In genomic region chr3:134143828-134144390, GRCh38 we compare ENCODE assay signal across 31 cellular contexts.
DNase-seq lines count a peak whose midpoint lies in the region; ATAC-seq and TF ChIP-seq lines count a peak whose summit lies in the region.
"Had no signal": no experiment of that assay in that cellular context is flagged by ENCODE, and none has a peak within 500 bp of the region (broad histone marks: within the 10 kb centered on the region; RNA-seq: fewer than 3 reads in every experiment).

No MANE protein-coding gene starts in this region.

- H3K4ac ChIP-seq in IMR-90 (ENCODE audit: low read depth, low read length): no peak overlapping the region; the same call in 1 of the 2 replicates

- 0 out of 2 replicates have a peak, but pooled peaks cover 1% of the 10 kb centered on the region for H3K4me1 ChIP-seq in IMR-90 (ENCODE audit: control insufficient read depth, insufficient read depth, low read length)
- no peaks in the 10 kb centered on the region for H3K4me1 ChIP-seq in parathyroid adenoma
- H3K4me1 ChIP-seq: HAP-1, right lobe of liver had no signal

- ATAC-seq in IMR-90 (ENCODE audit: low read depth) (peak; percentile 24; the same call in 1 of the 2 replicates), GM21619 (IDR thresholded peaks at IDR 0.05; ENCODE audit: unreplicated experiment) (no peak)
- ATAC-seq in naive thymus-derived CD8-positive, alpha-beta T cell: no peak
- ATAC-seq: activated T-helper 17 cell treated with anti-CD3 and anti-CD28 coated beads, Interleukin-2, amount 50 U/mL, for 72 hours; stimulated activated memory B cell treated with anti-CD40 and anti-IgM and Interleukin-4, amounts not matched to agents 10 μg/mL and 1 μg/mL and 100 μg/mL, for 72 hours had no signal

- H3K27me3 ChIP-seq in IMR-90 (ENCODE audit: control insufficient read depth, insufficient read depth, low read length) (no peaks in the 10 kb centered on the region), parathyroid adenoma (ENCODE audit: control insufficient read depth, insufficient read depth, low read length) (no peaks in the 10 kb centered on the region)
- H3K27me3 ChIP-seq: brain microvascular endothelial cell, neural progenitor cell, right lobe of liver had no signal

- no peak for TF ChIP-seq POLR2A in IMR-90 (IDR thresholded peaks at IDR 0.05; ENCODE audit: low read depth, low read length)

- H3K27ac ChIP-seq in IMR-90 (ENCODE audit: insufficient read depth, low read length) (no peak overlapping the region), parathyroid adenoma (peak overlapping the region; percentile 40)
- H3K27ac ChIP-seq: 22Rv1, brain microvascular endothelial cell, neural progenitor cell, right lobe of liver had no signal

- no peak overlapping the region for H3K4me2 ChIP-seq in IMR-90 (ENCODE audit: low read depth, low read length)
- no peak overlapping the region for H3K4me2 ChIP-seq in parathyroid adenoma (ENCODE audit: low read length)
- H3K4me2 ChIP-seq: neural progenitor cell had no signal

- DNase-seq in DMS 273 (lab: John Stamatoyannopoulos, UW; ENCODE audit: unreplicated experiment) (peak; percentile 36), DMS 273 treated with DMSO at 0.1 percent for 48 hours (lab: John Stamatoyannopoulos, UW) (no peak), IMR-90 (no peak), dermis microvascular lymphatic vessel endothelial cell (ENCODE audit: low read depth in 2 of 2) (peak; percentile 38 to 65), 8988T (no peak)
- no peak for DNase-seq in naive thymus-derived CD8-positive, alpha-beta T cell
- DNase-seq: activated CD4-positive, alpha-beta memory T cell treated with anti-CD3 and anti-CD28 coated beads, Interleukin-2, amount 10 ng/mL, durations not matched to agents 7 days and 5 days; activated CD4-positive, CD25-positive, alpha-beta regulatory T cell treated with anti-CD3 and anti-CD28 coated beads, Interleukin-2, amount 50 U/mL, for 72 hours; activated CD8-positive, alpha-beta memory T cell treated with anti-CD3 and anti-CD28 coated beads, Interleukin-2, amount 50 U/mL, for 48 hours; activated naive CD4-positive, alpha-beta T cell treated with anti-CD3 and anti-CD28 coated beads, Interleukin-2, amount 50 U/mL, for 16 hours; amniotic stem cell; brain microvascular endothelial cell; CD4-positive, alpha-beta T cell; effector CD8-positive, alpha-beta T cell; erythroblast; foreskin fibroblast; kidney glomerular epithelial cell; NCI-H1105 treated with DMSO at 0.1 percent for 48 hours; NCI-H2081 treated with DMSO at 0.1 percent for 48 hours; NCI-H526 treated with DMSO at 0.1 percent for 48 hours; posterior cingulate gyrus; right lobe of liver; stimulated activated CD4-positive, alpha-beta T cell treated with anti-CD3 and anti-CD28 coated beads, Interleukin-4, amount 100 ng/mL, for 4 hours; substantia nigra had no signal

- H4K20me1 ChIP-seq in IMR-90 (ENCODE audit: insufficient read depth, low read length): no peaks in the 10 kb centered on the region

- H4K91ac ChIP-seq in IMR-90 (ENCODE audit: insufficient read depth, low read depth, low read length): no peak overlapping the region

- H3K4me3 ChIP-seq in IMR-90 (ENCODE audit: insufficient read depth, low read depth, low read length): no peak overlapping the region
- H3K4me3 ChIP-seq in parathyroid adenoma (ENCODE audit: low read depth, low read length): no peak overlapping the region
- H3K4me3 ChIP-seq: HAP-1, neural progenitor cell, right lobe of liver had no signal

- WGBS in IMR-90 (ENCODE audit: extremely low coverage in 2 of 2, insufficient read length in 1 of 2), 2 experiments: no CpG with 5 or more reads among the region's 6 CpGs

- dilution Hi-C loops in IMR-90 (cut with HindIII; ENCODE audit: low sequenced_read_pairs, unreplicated experiment): no loop called here

- no peak overlapping the region for H3K27ac Mint-ChIP-seq in naive thymus-derived CD8-positive, alpha-beta T cell
- H3K27ac Mint-ChIP-seq: activated CD4-positive, alpha-beta memory T cell treated with anti-CD3 and anti-CD28 coated beads, Interleukin-2, amount 10 ng/mL, durations not matched to agents 7 days and 5 days; CD4-positive, alpha-beta T cell; neural progenitor cell; stimulated activated memory B cell treated with anti-CD40 and anti-IgM and Interleukin-4, amounts not matched to agents 10 μg/mL and 1 μg/mL and 100 μg/mL, for 72 hours had no signal

- H3K18ac ChIP-seq in IMR-90 (ENCODE audit: low read depth, low read length): no peak overlapping the region

- no peak overlapping the region for H2BK15ac ChIP-seq in IMR-90 (ENCODE audit: low read depth, low read length)

- H3K9ac ChIP-seq in IMR-90 (ENCODE audit: low read depth, low read length) (no peak overlapping the region), parathyroid adenoma (no peak overlapping the region)
- H3K9ac ChIP-seq: neural progenitor cell had no signal

- no peak overlapping the region for H2AK9ac ChIP-seq in IMR-90 (replicated peaks; ENCODE audit: low read depth, low read length, poor library complexity)

- H2AFZ ChIP-seq in IMR-90 (replicated peaks; ENCODE audit: low read length, poor library complexity): no peak overlapping the region
- H2AFZ ChIP-seq in parathyroid adenoma: no peak overlapping the region
- H2AFZ ChIP-seq: neural progenitor cell had no signal

- no peaks in the 10 kb centered on the region; a peak in 1 of 4 replicates for H3K79me1 ChIP-seq in IMR-90 (ENCODE audit: low read depth in 1 of 2, low read length in 2 of 2)

- in situ Hi-C loops in IMR-90 (cut with MboI; ENCODE audit: low sequenced_read_pairs): no loop called here

- TF ChIP-seq RAD21 in IMR-90 (IDR thresholded peaks at IDR 0.05; ENCODE audit: low read length): no peak

- peaks cover 2 to 19% (median 10%) of the 10 kb centered on the region in 9 donors for H3K9me3 Mint-ChIP-seq in naive thymus-derived CD8-positive, alpha-beta T cell

- BruUV-seq in IMR-90 (replicated peaks; lab: Mats Ljungman, UMichigan): no TSS peak

- no peak for TF ChIP-seq CTCF in IMR-90 (conservative IDR thresholded peaks at IDR 0.05; ENCODE audit: low read depth, low read length)
- no peak for TF ChIP-seq CTCF in parathyroid adenoma (IDR thresholded peaks at IDR 0.05)

- H3K9me1 ChIP-seq in IMR-90 (ENCODE audit: insufficient read depth, low read length): no peaks in the 10 kb centered on the region; the same call in 1 of the 2 replicates

- no peaks in the 10 kb centered on the region for H3K27me3 Mint-ChIP-seq in naive thymus-derived CD8-positive, alpha-beta T cell
- H3K27me3 Mint-ChIP-seq: activated CD4-positive, alpha-beta memory T cell treated with anti-CD3 and anti-CD28 coated beads, Interleukin-2, amount 10 ng/mL, durations not matched to agents 7 days and 5 days; activated T-helper 17 cell treated with anti-CD3 and anti-CD28 coated beads, Interleukin-2, amount 50 U/mL, for 72 hours; CD4-positive, alpha-beta T cell; stimulated activated memory B cell treated with anti-CD40 and anti-IgM and Interleukin-4, amounts not matched to agents 10 μg/mL and 1 μg/mL and 100 μg/mL, for 72 hours had no signal

- H3K4me1 Mint-ChIP-seq in naive thymus-derived CD8-positive, alpha-beta T cell: peaks cover 0 to 10% (median 7%) of the 10 kb centered on the region in 4 donors
- H3K4me1 Mint-ChIP-seq: activated CD4-positive, alpha-beta memory T cell treated with anti-CD3 and anti-CD28 coated beads, Interleukin-2, amount 10 ng/mL, durations not matched to agents 7 days and 5 days had no signal

- H3K36me3 ChIP-seq in IMR-90 (ENCODE audit: control insufficient read depth, insufficient read depth, low read length) (peaks cover 9% of the 10 kb centered on the region), parathyroid adenoma (ENCODE audit: control insufficient read depth, insufficient read depth, low read length) (no peaks in the 10 kb centered on the region)
- H3K36me3 ChIP-seq: brain microvascular endothelial cell, HAP-1, neural progenitor cell, right lobe of liver had no signal

- H4K5ac ChIP-seq in IMR-90 (ENCODE audit: low read depth, low read length): no peak overlapping the region

- H3K9me3 ChIP-seq in IMR-90 (ENCODE audit: control insufficient read depth, insufficient read depth, low read length) (no peaks in the 10 kb centered on the region), parathyroid adenoma (ENCODE audit: control insufficient read depth, low read length) (no peaks in the 10 kb centered on the region)
- H3K9me3 ChIP-seq: HAP-1, right lobe of liver had no signal

- H2BK20ac ChIP-seq in IMR-90 (ENCODE audit: low read depth, low read length): no peak overlapping the region

- H2AK5ac ChIP-seq in IMR-90 (ENCODE audit: low read depth, low read length): no peak overlapping the region

- H3K4me3 Mint-ChIP-seq in naive thymus-derived CD8-positive, alpha-beta T cell: no peak overlapping the region
- H3K4me3 Mint-ChIP-seq: activated CD4-positive, alpha-beta memory T cell treated with anti-CD3 and anti-CD28 coated beads, Interleukin-2, amount 10 ng/mL, durations not matched to agents 7 days and 5 days; activated T-helper 17 cell treated with anti-CD3 and anti-CD28 coated beads, Interleukin-2, amount 50 U/mL, for 72 hours; CD4-positive, alpha-beta T cell; neural progenitor cell; stimulated activated memory B cell treated with anti-CD40 and anti-IgM and Interleukin-4, amounts not matched to agents 10 μg/mL and 1 μg/mL and 100 μg/mL, for 72 hours had no signal

- intact Hi-C loops in IMR-90 (cut with micrococcal nuclease): no loop called here

- no peak overlapping the region for H4K8ac ChIP-seq in IMR-90 (ENCODE audit: low read depth in 2 of 2, low read length in 2 of 2)

- H3K36me3 Mint-ChIP-seq in naive thymus-derived CD8-positive, alpha-beta T cell: peaks cover 16 to 24% (median 22%) of the 10 kb centered on the region in 3 donors

- H3K79me2 ChIP-seq in parathyroid adenoma: no peaks in the 10 kb centered on the region

- H3K14ac ChIP-seq in IMR-90 (replicated peaks; ENCODE audit: low read depth, low read length): no peak overlapping the region; the same call in 1 of the 2 replicates

- no peak overlapping the region for H2BK5ac ChIP-seq in IMR-90 (ENCODE audit: low read depth, low read length, poor library complexity, severe bottlenecking)

- no peak overlapping the region for H2BK120ac ChIP-seq in IMR-90 (ENCODE audit: low read depth, low read length)

- H3K23ac ChIP-seq in IMR-90 (ENCODE audit: low read depth, low read length): no peak overlapping the region

- CTCF ChIA-PET in IMR-90 (lab: Yijun Ruan, JAX): interaction anchor here (0.9 kb wide), 2 partner anchors 17 to 311 kb away, joined by 3 to 4 read pairs; no protein-coding TSS in a partner anchor

- no peak overlapping the region for H3K56ac ChIP-seq in IMR-90 (ENCODE audit: extremely low read depth, insufficient read depth, low read length)

- POLR2A ChIA-PET in IMR-90 (lab: Charles Lee; ENCODE audit: unreplicated experiment): no interaction called here
- POLR2A ChIA-PET in naive thymus-derived CD8-positive, alpha-beta T cell (lab: Charles Lee): no interaction called here

TF ChIP-seq in IMR-90, 13 proteins besides CTCF, POLR2A, EP300 and RAD21 (continues in another document):
- TF ChIP-seq RCOR1 (IDR thresholded peaks at IDR 0.05; ENCODE audit: insufficient replicate concordance, low read length): no peak

Comparison
In these comparisons a context has a peak if more than half of its experiments do, and no peak if none do; other contexts are left out.
1. DNase-seq: peak in DMS 273 (single experiment) and dermis microvascular lymphatic vessel endothelial cell (2 of 2); none in DMS 273 treated with DMSO at 0.1 percent for 48 hours (single experiment), IMR-90 (single experiment), naive thymus-derived CD8-positive, alpha-beta T cell (0 of 10) and 8988T (single experiment).